ENCODE assay signal across 16 cellular contexts in the genomic region with DNA sequence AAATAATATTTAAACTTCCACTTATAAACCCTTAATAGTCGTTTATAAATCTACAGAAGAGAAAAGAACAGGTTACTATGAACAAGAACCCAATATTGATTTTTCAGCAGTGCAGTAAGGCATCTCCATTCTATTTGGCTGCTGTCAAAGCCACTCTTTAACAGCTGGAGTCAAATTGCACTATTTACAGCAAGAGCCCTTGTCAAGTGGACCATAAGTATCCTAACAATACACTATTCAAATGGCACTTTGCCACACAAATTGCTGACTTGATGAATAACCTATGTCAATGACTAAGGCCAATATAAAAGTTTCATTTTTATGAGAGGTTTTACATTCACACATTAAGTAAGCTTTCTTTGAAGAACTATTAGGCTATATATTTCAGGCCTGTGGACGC.
DNase-seq lines count a peak whose midpoint lies in the region; TF ChIP-seq lines count a peak whose summit lies in the region.
"Had no signal": no experiment of that assay in that cellular context is flagged by ENCODE, and none has a peak within 500 bp of the region (broad histone marks: within the 10 kb centered on the region; RNA-seq: fewer than 3 reads in every experiment).

No MANE protein-coding gene starts in this region.

- H3K4me2 ChIP-seq in GM23248 (ENCODE audit: unreplicated experiment) = no peak overlapping the region

- no peaks in the 10 kb centered on the region for H3K9me3 Mint-ChIP-seq in glutamatergic neuron (ENCODE audit: unreplicated experiment)
- H3K9me3 Mint-ChIP-seq: H9; stimulated activated naive CD8-positive, alpha-beta T cell treated with anti-CD3 and anti-CD28 coated beads, Interleukin-15, Interleukin-2, amounts not matched to agents 100 ng/mL and 50 ng/mL, for 24 hours had no signal

- H3K27me3 ChIP-seq in GM23248 (replicated peaks; ENCODE audit: insufficient read depth) = no peaks in the 10 kb centered on the region

- no peaks in the 10 kb centered on the region for H3K36me3 Mint-ChIP-seq in glutamatergic neuron (ENCODE audit: unreplicated experiment)

- peaks cover 2% of the 10 kb centered on the region for H3K27me3 Mint-ChIP-seq in glutamatergic neuron (ENCODE audit: unreplicated experiment)

- no peak overlapping the region for H2AFZ ChIP-seq in GM23248

- DNase-seq in DMS153 (lab: John Stamatoyannopoulos, UW) (peak; percentile 94), NCI-H146 treated with DMSO at 0.1 percent for 48 hours (lab: John Stamatoyannopoulos, UW; ENCODE audit: unreplicated experiment) (peak; percentile 64), NCI-H510A (lab: John Stamatoyannopoulos, UW) (peak; percentile 68), glutamatergic neuron (no peak), KBM-7 (no peak), RPMI8226 (no peak), SIG-M5 treated with dmso at 0.1 percent for 504 hours (lab: John Stamatoyannopoulos, UW; ENCODE audit: unreplicated experiment) (no peak), GM23248 (no peak)
- DNase-seq: Caco-2; effector memory CD4-positive, alpha-beta T cell; foreskin fibroblast; H9; Kasumi-1; mesenchymal stem cell; nucleus accumbens had no signal

- H3K4me1 Mint-ChIP-seq in glutamatergic neuron (ENCODE audit: low read depth, unreplicated experiment) = peaks cover 13% of the 10 kb centered on the region

- H3F3A ChIP-seq in GM23248 (ENCODE audit: insufficient read depth) = no peaks in the 10 kb centered on the region

- no peaks in the 10 kb centered on the region for H3K36me3 ChIP-seq in GM23248 (ENCODE audit: low read depth)

- WGBS in GM23248 (ENCODE audit: low coverage in 1 of 2, low lambda C conversion rate in 2 of 2, missing lambda C conversion rate in 2 of 2), 2 experiments = 0 to 2% methylated on average over 2 of the region's 2 CpGs

- H4K20me1 ChIP-seq in GM23248 (ENCODE audit: insufficient read depth) = no peaks in the 10 kb centered on the region

- H3K9ac ChIP-seq in GM23248 = no peak overlapping the region

- no peaks in the 10 kb centered on the region for H3K9me3 ChIP-seq in GM23248 (ENCODE audit: low read depth)
- H3K9me3 ChIP-seq: Caco-2 had no signal

- H3K4me3 ChIP-seq in GM23248 = no peak overlapping the region

- no peak overlapping the region for H3K4me3 Mint-ChIP-seq in glutamatergic neuron (ENCODE audit: unreplicated experiment)
- H3K4me3 Mint-ChIP-seq: H9; stimulated activated naive CD8-positive, alpha-beta T cell treated with anti-CD3 and anti-CD28 coated beads, Interleukin-15, Interleukin-2, amounts not matched to agents 100 ng/mL and 50 ng/mL, for 24 hours had no signal

- H3K27ac Mint-ChIP-seq in glutamatergic neuron (ENCODE audit: unreplicated experiment) = peak overlapping the region; percentile 78
- H3K27ac Mint-ChIP-seq: H9; stimulated activated naive CD8-positive, alpha-beta T cell treated with anti-CD3 and anti-CD28 coated beads, Interleukin-15, Interleukin-2, amounts not matched to agents 100 ng/mL and 50 ng/mL, for 24 hours had no signal

- in situ Hi-C loops in KBM-7 (cut with MboI; ENCODE audit: low pct_unique_long_range_greater_than_20kb, low sequenced_read_pairs) (no loop called here), GM23248 (cut with MboI) (no loop called here)

- H3K4me1 ChIP-seq in GM23248 (ENCODE audit: insufficient read depth) = no peaks in the 10 kb centered on the region
- H3K4me1 ChIP-seq: Caco-2 had no signal

- no peak for TF ChIP-seq CTCF in glutamatergic neuron (IDR thresholded peaks at IDR 0.05; ENCODE audit: partially characterized antibody, unreplicated experiment)

- no peaks in the 10 kb centered on the region for H3K79me2 ChIP-seq in GM23248 (ENCODE audit: insufficient read depth)

- H3K27ac ChIP-seq in GM23248 = no peak overlapping the region

- H3K9me2 ChIP-seq in GM23248 (ENCODE audit: insufficient read depth) = no peaks in the 10 kb centered on the region

Comparison
In these comparisons a context has a peak if more than half of its experiments do, and no peak if none do; other contexts are left out.
1. DNase-seq: peak in DMS153 (single experiment), NCI-H146 treated with DMSO at 0.1 percent for 48 hours (single experiment) and NCI-H510A (single experiment); none in glutamatergic neuron (single experiment), KBM-7 (single experiment), RPMI8226 (single experiment), SIG-M5 treated with dmso at 0.1 percent for 504 hours (single experiment) and GM23248 (single experiment).